Comparison of ENCODE assay signal across 9 cellular contexts in genomic region chr4:109648266-109648996, GRCh38.
DNase-seq lines count a peak whose midpoint lies in the region; ATAC-seq and TF ChIP-seq lines count a peak whose summit lies in the region.
"Had no signal": no experiment of that assay in that cellular context is flagged by ENCODE, and none has a peak within 500 bp of the region (broad histone marks: within the 10 kb centered on the region; RNA-seq: fewer than 3 reads in every experiment).

No MANE protein-coding gene starts in this region.

- ATAC-seq in GM18498 (IDR thresholded peaks at IDR 0.05; ENCODE audit: unreplicated experiment) (peak; percentile 72), HG03432 (IDR thresholded peaks at IDR 0.05; ENCODE audit: unreplicated experiment) (peak; percentile 75)
- ATAC-seq: body of pancreas had no signal

- TF ChIP-seq CTCF in GM20000 (IDR thresholded peaks at IDR 0.05; ENCODE audit: extremely low read depth, missing control alignments), result no peak

- DNase-seq in GM20000 (ENCODE audit: low spot score) (peak; percentile 27), SIG-M5 (lab: John Stamatoyannopoulos, UW) (no peak), RKO (ENCODE audit: low spot score) (no peak), SW480 (ENCODE audit: low spot score) (no peak), NAMALWA (ENCODE audit: low spot score) (no peak)
- DNase-seq in central memory CD4-positive, alpha-beta T cell, result peak; percentile 82
- DNase-seq: body of pancreas had no signal

Comparison
In these comparisons a context has a peak if more than half of its experiments do, and no peak if none do; other contexts are left out.
1. DNase-seq: peak in GM20000 (single experiment) and central memory CD4-positive, alpha-beta T cell (single experiment); none in SIG-M5 (single experiment), RKO (single experiment), SW480 (single experiment) and NAMALWA (single experiment).